Comparison of ENCODE assay signal across 1 cellular context in genomic region chr4:176320340-176320975, GRCh38.
A peak's percentile ranks its signal among the peaks of the same experiment; 100 is the strongest.
TF ChIP-seq lines count a peak whose summit lies in the region.

No MANE protein-coding gene starts in this region.

TF ChIP-seq in K562, 482 proteins besides CTCF, POLR2A, EP300 and RAD21 (continued from another document and continues in another):
- TF ChIP-seq FOXO4 (CRISPR knock-in tag; IDR thresholded peaks at IDR 0.05) (no peak), ZNF512 (tag; IDR thresholded peaks at IDR 0.05) (no peak), ELF2 (CRISPR knock-in tag; IDR thresholded peaks at IDR 0.05) (0 out of 2 replicates have a peak, but pooled peaks have one; percentile 15), ESRRB (CRISPR knock-in tag; IDR thresholded peaks at IDR 0.05; ENCODE audit: borderline replicate concordance) (no peak), ZNF175 (CRISPR knock-in tag; IDR thresholded peaks at IDR 0.05; ENCODE audit: low read depth) (no peak), DMBX1 (CRISPR knock-in tag; IDR thresholded peaks at IDR 0.05; ENCODE audit: borderline replicate concordance) (no peak), HINFP (tag; conservative IDR thresholded peaks at IDR 0.05; ENCODE audit: low read depth) (no peak), KHSRP (IDR thresholded peaks at IDR 0.05) (no peak), CXXC5 (CRISPR knock-in tag; IDR thresholded peaks at IDR 0.05) (peak; percentile 2; the same call in 1 of the 2 replicates), SOX6 (IDR thresholded peaks at IDR 0.05) (0 out of 2 replicates have a peak, but pooled peaks have one; percentile 9), SLC30A9 (CRISPR knock-in tag; IDR thresholded peaks at IDR 0.05) (no peak), KLF16 (IDR thresholded peaks at IDR 0.05) (no peak), SRSF3 (IDR thresholded peaks at IDR 0.05; ENCODE audit: insufficient read depth, low read length) (no peak), SIN3A (IDR thresholded peaks at IDR 0.05; ENCODE audit: borderline replicate concordance in 2 of 2, control insufficient read depth in 1 of 2, low read depth in 2 of 2, low read length in 2 of 2) (peak in 1 of 2 experiments; percentile 56; a peak in 2 of 4 replicates), HMGN3 (IDR thresholded peaks at IDR 0.05; ENCODE audit: borderline replicate concordance, extremely low read depth, insufficient read length, low read depth, low read length) (peak; percentile 87), ZBTB11 (CRISPR knock-in tag; IDR thresholded peaks at IDR 0.05) (peak in 1 of 3 experiments; percentile 54; a peak in 2 of 6 replicates), ADNP (tag; IDR thresholded peaks at IDR 0.05) (no peak), CLOCK (CRISPR knock-in tag; IDR thresholded peaks at IDR 0.05; ENCODE audit: borderline replicate concordance) (no peak), ERF (CRISPR knock-in tag; IDR thresholded peaks at IDR 0.05) (no peak), RBM22 (IDR thresholded peaks at IDR 0.05; ENCODE audit: low read depth, low read length, poor library complexity, severe bottlenecking) (no peak), FIP1L1 (IDR thresholded peaks at IDR 0.05; ENCODE audit: low read depth, low read length, poor library complexity, severe bottlenecking) (peak; percentile 24), SMAD1 (IDR thresholded peaks at IDR 0.05; ENCODE audit: low read depth, low read length, partially characterized antibody) (peak; percentile 35), E2F3 (CRISPR knock-in tag; IDR thresholded peaks at IDR 0.05) (peak; percentile 58; the same call in 1 of the 2 replicates), PKNOX1 (IDR thresholded peaks at IDR 0.05) (peak; percentile 30; the same call in 1 of the 2 replicates), SAFB2 (IDR thresholded peaks at IDR 0.05; ENCODE audit: borderline replicate concordance, low read depth, low read length, severe bottlenecking) (no peak), GABPA (tag; conservative IDR thresholded peaks at IDR 0.05; ENCODE audit: low read depth) (peak; percentile 84), NCOA6 (IDR thresholded peaks at IDR 0.05) (no peak), PBX2 (CRISPR knock-in tag; IDR thresholded peaks at IDR 0.05; ENCODE audit: low read depth) (no peak), PBX2 (tag; conservative IDR thresholded peaks at IDR 0.05; ENCODE audit: low read depth) (peak; percentile 42; the same call in 1 of the 2 replicates), ZNF717 (CRISPR knock-in tag; IDR thresholded peaks at IDR 0.05) (no peak), ZNF165 (CRISPR knock-in tag; IDR thresholded peaks at IDR 0.05; ENCODE audit: borderline replicate concordance) (no peak), PTBP1 (IDR thresholded peaks at IDR 0.05; ENCODE audit: low read depth, low read length) (no peak), RBFOX2 (IDR thresholded peaks at IDR 0.05; ENCODE audit: low read depth, low read length) (peak; percentile 92), JUN (IDR thresholded peaks at IDR 0.05; ENCODE audit: borderline replicate concordance, low read depth, low read length) (no peak), JUN (CRISPR knock-in tag; IDR thresholded peaks at IDR 0.05; ENCODE audit: borderline replicate concordance) (peak; percentile 58; the same call in 1 of the 2 replicates), THRA (IDR thresholded peaks at IDR 0.05) (no peak), ZKSCAN1 (IDR thresholded peaks at IDR 0.05; ENCODE audit: low read depth, low read length) (no peak), STAT6 (CRISPR knock-in tag; IDR thresholded peaks at IDR 0.05) (no peak), ZNF830 (CRISPR knock-in tag; IDR thresholded peaks at IDR 0.05) (no peak), MNT (conservative IDR thresholded peaks at IDR 0.05) (peak; percentile 42 to 79; a peak in 3 of 4 replicates), PHF20 (IDR thresholded peaks at IDR 0.05; ENCODE audit: partially characterized antibody) (no peak)
